In genomic region chr4:184460495-184461285, GRCh38 we compare ENCODE assay signal across 18 cellular contexts. TPM values are rescaled to one million over a fixed set of nuclear protein-coding genes. Genes with fewer than 3 reads are reported as not detected.
DNase-seq lines count a peak whose midpoint lies in the region; ATAC-seq and TF ChIP-seq lines count a peak whose summit lies in the region.
"Had no signal": no experiment of that assay in that cellular context is flagged by ENCODE, and none has a peak within 500 bp of the region (broad histone marks: within the 10 kb centered on the region; RNA-seq: fewer than 3 reads in every experiment).

No MANE protein-coding gene starts in this region.

- H3K27me3 Mint-ChIP-seq in activated CD8-positive, alpha-beta T cell treated with anti-CD3 and anti-CD28 coated beads for 36 hours = no peaks in the 10 kb centered on the region
- H3K27me3 Mint-ChIP-seq in activated CD8-positive, alpha-beta T cell treated with anti-CD3 and anti-CD28 coated beads, Interleukin-2, amount 10 ng/mL, durations not matched to agents 7 days and 5 days (ENCODE audit: low read depth) = no peaks in the 10 kb centered on the region
- H3K27me3 Mint-ChIP-seq in activated naive CD8-positive, alpha-beta T cell treated with anti-CD3 and anti-CD28 coated beads for 36 hours = no peaks in the 10 kb centered on the region

- H3K4me1 Mint-ChIP-seq in activated CD8-positive, alpha-beta T cell treated with anti-CD3 and anti-CD28 coated beads for 36 hours (ENCODE audit: low read depth) = peaks cover 80% of the 10 kb centered on the region
- peaks cover 51% of the 10 kb centered on the region for H3K4me1 Mint-ChIP-seq in activated CD8-positive, alpha-beta T cell treated with anti-CD3 and anti-CD28 coated beads, Interleukin-2, amount 10 ng/mL, durations not matched to agents 7 days and 5 days (ENCODE audit: low read depth)
- peaks cover 68% of the 10 kb centered on the region for H3K4me1 Mint-ChIP-seq in activated naive CD8-positive, alpha-beta T cell treated with anti-CD3 and anti-CD28 coated beads for 36 hours

- peak overlapping the region; percentile 28 for H3K4me2 ChIP-seq in osteoblast (ENCODE audit: insufficient read depth, low read length)

- no peaks in the 10 kb centered on the region for H3K9me3 Mint-ChIP-seq in activated CD8-positive, alpha-beta T cell treated with anti-CD3 and anti-CD28 coated beads for 36 hours
- H3K9me3 Mint-ChIP-seq in activated CD8-positive, alpha-beta T cell treated with anti-CD3 and anti-CD28 coated beads, Interleukin-2, amount 10 ng/mL, durations not matched to agents 7 days and 5 days (ENCODE audit: insufficient read depth) = no peaks in the 10 kb centered on the region
- H3K9me3 Mint-ChIP-seq in activated naive CD8-positive, alpha-beta T cell treated with anti-CD3 and anti-CD28 coated beads for 36 hours = no peaks in the 10 kb centered on the region

- peaks cover 22% of the 10 kb centered on the region for H3K4me1 ChIP-seq in osteoblast (ENCODE audit: insufficient read depth, low read length)

- CTCF ChIA-PET in activated CD8-positive, alpha-beta T cell treated with anti-CD3 and anti-CD28 coated beads for 36 hours (lab: Charles Lee) = interaction anchor here (1.3 to 1.5 kb wide), 3 partner anchors 125 to 197 kb away, joined by 3 to 4 read pairs (median 3); no protein-coding TSS in a partner anchor
- CTCF ChIA-PET in activated CD8-positive, alpha-beta T cell treated with anti-CD3 and anti-CD28 coated beads, Interleukin-2, amount 10 ng/mL, durations not matched to agents 7 days and 5 days (lab: Charles Lee) = interaction anchor here (0.7 to 1.0 kb wide), 3 partner anchors 172 to 197 kb away, joined by 3 read pairs; no protein-coding TSS in a partner anchor

- no peak for ATAC-seq in activated CD8-positive, alpha-beta T cell treated with anti-CD3 and anti-CD28 coated beads for 36 hours
- ATAC-seq in activated CD8-positive, alpha-beta T cell treated with anti-CD3 and anti-CD28 coated beads, Interleukin-2, amount 10 ng/mL, durations not matched to agents 7 days and 5 days = no peak
- ATAC-seq: Right ventricle myocardium inferior had no signal

- peaks cover 91% of the 10 kb centered on the region for H3K79me2 ChIP-seq in osteoblast (ENCODE audit: insufficient read depth, low read length)

- peaks cover 33% of the 10 kb centered on the region for H3K36me3 Mint-ChIP-seq in activated CD8-positive, alpha-beta T cell treated with anti-CD3 and anti-CD28 coated beads for 36 hours (ENCODE audit: low read depth)
- H3K36me3 Mint-ChIP-seq in activated CD8-positive, alpha-beta T cell treated with anti-CD3 and anti-CD28 coated beads, Interleukin-2, amount 10 ng/mL, durations not matched to agents 7 days and 5 days (ENCODE audit: low read depth) = peaks cover 50% of the 10 kb centered on the region
- peaks cover 30% of the 10 kb centered on the region for H3K36me3 Mint-ChIP-seq in activated naive CD8-positive, alpha-beta T cell treated with anti-CD3 and anti-CD28 coated beads for 36 hours

- POLR2A ChIA-PET in activated CD8-positive, alpha-beta T cell treated with anti-CD3 and anti-CD28 coated beads for 36 hours (lab: Charles Lee) = interaction anchor here (1.6 kb wide), 1 partner anchor 14 kb away, joined by 4 read pairs; the partner anchor contains the start of gene IRF2
- POLR2A ChIA-PET in activated CD8-positive, alpha-beta T cell treated with anti-CD3 and anti-CD28 coated beads, Interleukin-2, amount 10 ng/mL, durations not matched to agents 7 days and 5 days (lab: Charles Lee) = interaction anchor here (1.1 kb wide), 1 partner anchor 12 kb away, joined by 4 read pairs; no protein-coding TSS in a partner anchor

- peak overlapping the region; percentile 12 for H3K27ac ChIP-seq in osteoblast (ENCODE audit: low read depth, low read length)
- H3K27ac ChIP-seq: cardiac muscle cell, parathyroid adenoma had no signal

- no peak overlapping the region for H2AFZ ChIP-seq in osteoblast (ENCODE audit: low read length)
- H2AFZ ChIP-seq: parathyroid adenoma had no signal

- intact Hi-C loops in activated CD8-positive, alpha-beta T cell treated with anti-CD3 and anti-CD28 coated beads for 36 hours (cut with micrococcal nuclease) = loop anchor here (5.0 kb wide), 1 partner anchor 43 kb away; no protein-coding TSS in a partner anchor

- H3K9me3 ChIP-seq in osteoblast (ENCODE audit: low read depth, low read length) = no peaks in the 10 kb centered on the region

- no peak overlapping the region for H3K4me3 ChIP-seq in osteoblast (ENCODE audit: insufficient read depth, low read length)
- H3K4me3 ChIP-seq: cardiac muscle cell had no signal

- no peaks in the 10 kb centered on the region for H3K36me3 ChIP-seq in osteoblast (ENCODE audit: insufficient read depth, low read length)
- H3K36me3 ChIP-seq: cardiac muscle cell had no signal

- no peak overlapping the region for H3K4me3 Mint-ChIP-seq in activated CD8-positive, alpha-beta T cell treated with anti-CD3 and anti-CD28 coated beads for 36 hours
- no peak overlapping the region for H3K4me3 Mint-ChIP-seq in activated CD8-positive, alpha-beta T cell treated with anti-CD3 and anti-CD28 coated beads, Interleukin-2, amount 10 ng/mL, durations not matched to agents 7 days and 5 days
- peak overlapping the region; percentile 6 for H3K4me3 Mint-ChIP-seq in activated naive CD8-positive, alpha-beta T cell treated with anti-CD3 and anti-CD28 coated beads for 36 hours

- TF ChIP-seq CTCF in activated CD8-positive, alpha-beta T cell treated with anti-CD3 and anti-CD28 coated beads for 36 hours (IDR thresholded peaks at IDR 0.05) = no peak
- no peak for TF ChIP-seq CTCF in osteoblast (IDR thresholded peaks at IDR 0.05; ENCODE audit: extremely low read depth, low read depth, low read length)

- no peak for DNase-seq in activated CD8-positive, alpha-beta T cell treated with anti-CD3 and anti-CD28 coated beads for 36 hours
- no peak for DNase-seq in activated CD8-positive, alpha-beta T cell treated with anti-CD3 and anti-CD28 coated beads, Interleukin-2, amount 10 ng/mL, durations not matched to agents 7 days and 5 days
- DNase-seq in Kasumi-1 (lab: John Stamatoyannopoulos, UW) (peak; percentile 51 to 66), osteoblast (ENCODE audit: insufficient read length, low spot score, missing footprints) (peak; percentile 41), HCEC 1CT (no peak), D341Med (ENCODE audit: low spot score) (no peak)
- DNase-seq in activated naive CD8-positive, alpha-beta T cell treated with anti-CD3 and anti-CD28 coated beads for 36 hours = no peak
- no peak for DNase-seq in stimulated activated CD4-positive, alpha-beta T cell treated with anti-CD3 and anti-CD28 coated beads, Interleukin-4, amount 100 ng/mL, for 4 hours
- DNase-seq: activated gamma-delta T cell; DMS79; H7; mammary epithelial cell; NCI-H1417 treated with DMSO at 0.1 percent for 48 hours; NCI-H524; stimulated activated CD4-positive, alpha-beta T cell treated with anti-CD3 and anti-CD28 coated beads, Interleukin-15, amount 100 ng/mL, for 24 hours had no signal

- H3K27me3 ChIP-seq in osteoblast (ENCODE audit: insufficient read depth, low read length) = no peaks in the 10 kb centered on the region
- H3K27me3 ChIP-seq: cardiac muscle cell had no signal

- peak overlapping the region; percentile 55 for H3K27ac Mint-ChIP-seq in activated CD8-positive, alpha-beta T cell treated with anti-CD3 and anti-CD28 coated beads for 36 hours
- no peak overlapping the region for H3K27ac Mint-ChIP-seq in activated CD8-positive, alpha-beta T cell treated with anti-CD3 and anti-CD28 coated beads, Interleukin-2, amount 10 ng/mL, durations not matched to agents 7 days and 5 days
- peak overlapping the region; percentile 77 for H3K27ac Mint-ChIP-seq in activated naive CD8-positive, alpha-beta T cell treated with anti-CD3 and anti-CD28 coated beads for 36 hours

- peaks cover 17% of the 10 kb centered on the region for H4K20me1 ChIP-seq in osteoblast (ENCODE audit: insufficient read depth, low read length)

RNA-seq across cellular contexts. Expression of gene IRF2, which starts 13.7 kb away (rescaled TPM):
- 10 to 100 TPM; 48.1 to 56.4 TPM for total RNA-seq in activated CD8-positive, alpha-beta T cell treated with anti-CD3 and anti-CD28 coated beads for 36 hours
- total RNA-seq in activated CD8-positive, alpha-beta T cell treated with anti-CD3 and anti-CD28 coated beads, Interleukin-2, amount 10 ng/mL, durations not matched to agents 7 days and 5 days = 10 to 100 TPM; 59.7 to 65.3 TPM
- total RNA-seq in activated naive CD8-positive, alpha-beta T cell treated with anti-CD3 and anti-CD28 coated beads for 36 hours = 10 to 100 TPM; 49.1 to 61.4 TPM
- 43.0 and 43.8 TPM in 2 replicates for total RNA-seq in osteoblast

Comparison
In these comparisons a context has a peak if more than half of its experiments do, and no peak if none do; other contexts are left out.
1. DNase-seq: peak in Kasumi-1 (2 of 2) and osteoblast (single experiment); none in activated CD8-positive, alpha-beta T cell treated with anti-CD3 and anti-CD28 coated beads for 36 hours (single experiment), activated CD8-positive, alpha-beta T cell treated with anti-CD3 and anti-CD28 coated beads, Interleukin-2, amount 10 ng/mL, durations not matched to agents 7 days and 5 days (single experiment), activated naive CD8-positive, alpha-beta T cell treated with anti-CD3 and anti-CD28 coated beads for 36 hours (single experiment), HCEC 1CT (single experiment), D341Med (single experiment) and stimulated activated CD4-positive, alpha-beta T cell treated with anti-CD3 and anti-CD28 coated beads, Interleukin-4, amount 100 ng/mL, for 4 hours (0 of 2).